In genomic region chr19:49266409-49266808, GRCh38 we compare ENCODE assay signal across 8 cellular contexts. TPM values are rescaled to one million over a fixed set of nuclear protein-coding genes. Genes with fewer than 3 reads are reported as not detected.
DNase-seq lines count a peak whose midpoint lies in the region; ATAC-seq, FAIRE-seq and TF ChIP-seq lines count a peak whose summit lies in the region.
"Not testable (repeated sequence)": the region's sequence is repeated elsewhere in the genome, so short reads cannot be mapped to it uniquely, and the experiment has no call there.

No MANE protein-coding gene starts in this region.

- SMC1A ChIA-PET in GM12878 (lab: Charles Lee; ENCODE audit: uncharacterized antibody, unreplicated experiment), result not testable (repeated sequence)

- BruUV-seq in GM12878 (replicated peaks; lab: Mats Ljungman, UMichigan), result not testable (repeated sequence)

- H3K36me3 ChIP-seq in OCI-LY3 (replicated peaks; ENCODE audit: low read depth, low read length); GM12878 (ENCODE audit: control insufficient read depth in 2 of 2, insufficient read depth in 2 of 2, low read length in 1 of 2); cardiac muscle cell: not testable (repeated sequence)

- H3K4me1 Mint-ChIP-seq in CD4-positive, alpha-beta T cell (ENCODE audit: low read depth); HFFc6 (ENCODE audit: low read depth); nephron progenitor cell: not testable (repeated sequence)

- RAD21 ChIA-PET in GM12878 (lab: Charles Lee; ENCODE audit: unreplicated experiment), result interaction anchor here (1.2 to 1.3 kb wide), 2 partner anchors 74 to 204 kb away, joined by 3 read pairs; no protein-coding TSS in a partner anchor

- H3K4me2 ChIP-seq in OCI-LY3 (ENCODE audit: low read length); GM12878 (ENCODE audit: control insufficient read depth, insufficient read depth): not testable (repeated sequence)

- H4K20me1 ChIP-seq in OCI-LY3 (ENCODE audit: insufficient read depth, low read length); GM12878 (ENCODE audit: control insufficient read depth, insufficient read depth): not testable (repeated sequence)

- H3K9me3 ChIP-seq in CD4-positive, alpha-beta T cell (ENCODE audit: control insufficient read depth, low read length); OCI-LY3 (ENCODE audit: insufficient read depth, low read length); GM12878 (replicated peaks; ENCODE audit: control insufficient read depth, insufficient read depth, low read length); cardiac muscle cell (ENCODE audit: low read depth): not testable (repeated sequence)

- H3K79me2 ChIP-seq in OCI-LY3 (ENCODE audit: low read length); GM12878 (ENCODE audit: control insufficient read depth, insufficient read depth, low read length): not testable (repeated sequence)

- WGBS in GM12878 (ENCODE audit: insufficient coverage, insufficient replicate concordance, low lambda C conversion rate, missing lambda C conversion rate), result 28% methylated on average over 12 of the region's 12 CpGs

- not testable (repeated sequence) for TF ChIP-seq EP300 in GM12878 (IDR thresholded peaks at IDR 0.05; ENCODE audit: borderline replicate concordance in 1 of 2, control insufficient read depth in 1 of 2, low read depth in 2 of 2, low read length in 2 of 2)

- ATAC-seq in CD4-positive, alpha-beta T cell (ENCODE audit: poor library complexity); GM12878: not testable (repeated sequence)

- CTCF ChIA-PET in CD4-positive, alpha-beta T cell (lab: Charles Lee), result not testable (repeated sequence)
- CTCF ChIA-PET in GM12878 (lab: Yijun Ruan, JAX), result interaction anchor here (0.6 to 1.9 kb wide), 6 partner anchors 13 to 207 kb away, joined by 3 to 8 read pairs (median 4); no protein-coding TSS in a partner anchor

- H3K27ac ChIP-seq in CD4-positive, alpha-beta T cell (ENCODE audit: low read depth, low read length); OCI-LY3 (ENCODE audit: low read length); GM12878 (ENCODE audit: control insufficient read depth, insufficient read depth); cardiac muscle cell: not testable (repeated sequence)

- POLR2A ChIA-PET in CD4-positive, alpha-beta T cell (lab: Charles Lee); GM12878 (lab: Charles Lee): not testable (repeated sequence)

- not testable (repeated sequence) for H3K4me3 ChIP-seq in OCI-LY3 (ENCODE audit: low read length); GM12878; cardiac muscle cell

- FAIRE-seq in GM12878 (lab: Jason Lieb, UNC), result not testable (repeated sequence)

- H3K4me3 Mint-ChIP-seq in CD4-positive, alpha-beta T cell; HFFc6; nephron progenitor cell: not testable (repeated sequence)

- H3K4me1 ChIP-seq in OCI-LY3 (ENCODE audit: low read length); GM12878 (ENCODE audit: control insufficient read depth, insufficient read depth, low read length); cardiac muscle cell (ENCODE audit: low read depth): not testable (repeated sequence)

- not testable (repeated sequence) for H3K27me3 Mint-ChIP-seq in CD4-positive, alpha-beta T cell; HFFc6 (ENCODE audit: insufficient read depth)
- peaks cover 11% of the 10 kb centered on the region for H3K27me3 Mint-ChIP-seq in nephron progenitor cell (ENCODE audit: low read depth, poor library complexity)

- TF ChIP-seq POLR2A in GM12878 (IDR thresholded peaks at IDR 0.05; ENCODE audit: low read depth, low read length), result not testable (repeated sequence)

- in situ Hi-C loops in GM12878 (cut with MboI), result not testable (repeated sequence)

- peak; percentile 38; the same call in 1 of the 2 replicates for TF ChIP-seq RAD21 in GM12878 (IDR thresholded peaks at IDR 0.05; ENCODE audit: insufficient read depth, low read depth, low read length)

- not testable (repeated sequence) for H3K9ac ChIP-seq in OCI-LY3 (ENCODE audit: low read length); GM12878 (ENCODE audit: control insufficient read depth, insufficient read depth, low read length)

- not testable (repeated sequence) for H3K27ac Mint-ChIP-seq in CD4-positive, alpha-beta T cell; HFFc6; nephron progenitor cell

- peaks cover 21% of the 10 kb centered on the region for H3K9me3 Mint-ChIP-seq in CD4-positive, alpha-beta T cell
- H3K9me3 Mint-ChIP-seq in HFFc6 (peaks cover 15% of the 10 kb centered on the region; the same call in 1 of the 2 replicates), nephron progenitor cell (peaks cover 88% of the 10 kb centered on the region)

- not testable (repeated sequence) for H3K36me3 Mint-ChIP-seq in CD4-positive, alpha-beta T cell (ENCODE audit: low read depth); HFFc6 (ENCODE audit: low read depth); nephron progenitor cell (ENCODE audit: low read depth)

- intact Hi-C loops in CD4-positive, alpha-beta T cell (cut with DNase I, micrococcal nuclease), result not testable (repeated sequence)
- intact Hi-C loops in GM12878 (cut with micrococcal nuclease; ENCODE audit: unreplicated experiment), result loop anchor here (1.0 kb wide), 1 partner anchor 177 kb away; no protein-coding TSS in a partner anchor

- peak; percentile 28 for TF ChIP-seq CTCF in CD4-positive, alpha-beta T cell (IDR thresholded peaks at IDR 0.05)
- TF ChIP-seq CTCF in HFFc6 (IDR thresholded peaks at IDR 0.05) (peak; percentile 88), OCI-LY3 (IDR thresholded peaks at IDR 0.05; ENCODE audit: low read depth, low read length) (peak; percentile 49), GM12878 (IDR thresholded peaks at IDR 0.05 in 2 of 3, conservative IDR thresholded peaks at IDR 0.05 in 1 of 3; ENCODE audit: control insufficient read depth in 2 of 3, extremely low read depth in 1 of 3, insufficient read depth in 1 of 3, low read depth in 3 of 3, low read length in 3 of 3) (peak; percentile 30 to 43 (median 38); a peak in 5 of 6 replicates), cardiac muscle cell (IDR thresholded peaks at IDR 0.05; ENCODE audit: low read depth, low read length) (peak; percentile 61), nephron progenitor cell (IDR thresholded peaks at IDR 0.05) (peak; percentile 39)

- H3K27me3 ChIP-seq in CD4-positive, alpha-beta T cell (ENCODE audit: control insufficient read depth, insufficient read depth, low read length); GM12878 (replicated peaks in 1 of 2; ENCODE audit: control insufficient read depth in 2 of 2, insufficient read depth in 2 of 2, low read length in 1 of 2); cardiac muscle cell: not testable (repeated sequence)
- peaks cover 17% of the 10 kb centered on the region; the same call in 1 of the 2 replicates for H3K27me3 ChIP-seq in OCI-LY3 (ENCODE audit: low read depth, low read length)

- DNase-seq in CD4-positive, alpha-beta T cell, result peak in 8 of 10 experiments; percentile 3 to 45 (median 26)
- DNase-seq in HFFc6 (peak; percentile 58), cardiac muscle cell (ENCODE audit: low read depth in 1 of 2, low spot score in 1 of 2) (peak; percentile 4 to 82), nephron progenitor cell (peak; percentile 45)
- DNase-seq in activated CD4-positive, alpha-beta T cell treated with anti-CD3 and anti-CD28 coated beads, Interleukin-2, amount 50 U/mL, for 1 hour, result peak; percentile 40
- DNase-seq in GM12878 (ENCODE audit: low read depth, low spot score), result not testable (repeated sequence)
- peak; percentile 13 to 21 for DNase-seq in stimulated activated CD8-positive, alpha-beta memory T cell treated with anti-CD3 and anti-CD28 coated beads, Interleukin-15, amount 100 ng/mL, for 48 hours (ENCODE audit: low read depth in 2 of 2)

- not testable (repeated sequence) for H2AFZ ChIP-seq in OCI-LY3 (ENCODE audit: low read depth, low read length); GM12878 (ENCODE audit: control insufficient read depth, low read depth, low read length)

TF ChIP-seq in GM12878, 131 proteins besides CTCF, POLR2A, EP300 and RAD21:
- TF ChIP-seq SMC3 (IDR thresholded peaks at IDR 0.05; ENCODE audit: borderline replicate concordance, low read length), result peak; percentile 8; the same call in 1 of the 2 replicates

RNA-seq across cellular contexts. Expression of gene SLC6A16, which starts 58.6 kb away (rescaled TPM):
- total RNA-seq in CD4-positive, alpha-beta T cell, result 1 to 10 TPM; 1.5 to 2.4 TPM
- total RNA-seq in HFFc6 (2021; fragmentation: NEBNext Ultra II Directional; extraction: Animal tissue kit (Norgen Biotek cat#: 25700)), result under 1 TPM in 5 of 6 experiments, not detected in 1; 0.26 to 0.53 (median 0.40) TPM
- 3.3 and 6.4 TPM in 2 replicates for total RNA-seq in GM12878 (2013; cell fraction: nucleolus; rRNA removed)
- total RNA-seq in GM12878 (2014; rRNA removed) (0.16 and 0.23 TPM in 2 replicates), GM12878 (2014; rRNA removed; fragmentation: Illumina TruSeq; extraction: Trizol) (0.23 and 0.36 TPM in 2 replicates), GM12878 (2021) (1.6 and 1.7 TPM in 2 replicates), cardiac muscle cell (1.6 and 2.8 TPM in 2 replicates)
- polyA plus RNA-seq in GM12878 (2011; ENCODE audit: low read depth), result 0.24 TPM
- polyA plus RNA-seq in GM12878 (2011; rRNA removed) (2.4 and 3.2 TPM in 2 replicates), GM12878 (2014; fragmentation: Illumina TruSeq; extraction: Trizol) (0.48 and 0.63 TPM in 2 replicates), GM12878 (2014; fragmentation: Nextera tagmentation; extraction: Ambion mirVana) (under 1 TPM; 0.51 to 0.98 TPM), GM12878 (2014; rRNA removed) (0.88 and 1.3 TPM in 2 replicates), GM12878 (2016; fragmentation: Nextera tagmentation; extraction: Ambion mirVana) (under 1 TPM; 0.37 to 0.57 TPM), cardiac muscle cell (4.0 and 6.5 TPM in 2 replicates)
- 1.4 and 1.5 TPM in 2 replicates for polyA plus RNA-seq in GM12878 (2011; cell fraction: cytosol; rRNA removed)
- 1.4 and 3.1 TPM in 2 replicates for polyA plus RNA-seq in GM12878 (2011; cell fraction: nucleus; rRNA removed)
- 0.87 and 1.3 TPM in 2 replicates for polyA plus RNA-seq in GM12878 (2012)
- 1.3 and 2.0 TPM in 2 replicates for polyA minus RNA-seq in GM12878 (2011; rRNA and poly(A)+ RNA removed)
- 0.53 and 1.1 TPM in 2 replicates for polyA minus RNA-seq in GM12878 (2011; cell fraction: cytosol; rRNA and poly(A)+ RNA removed)
- polyA minus RNA-seq in GM12878 (2011; cell fraction: nucleus; rRNA and poly(A)+ RNA removed), result 0.36 and 0.96 TPM in 2 replicates

Comparison
In these comparisons a context has a peak if more than half of its experiments do, and no peak if none do; other contexts are left out.
1. CTCF ChIP-seq: peak in every context shown above with its lines; median percentile 88 in HFFc6; 61 in cardiac muscle cell; 49 in OCI-LY3; 39 in nephron progenitor cell; 38 in GM12878; 28 in CD4-positive, alpha-beta T cell.